ENCODE assay signal across 1 cellular context in the genomic region with DNA sequence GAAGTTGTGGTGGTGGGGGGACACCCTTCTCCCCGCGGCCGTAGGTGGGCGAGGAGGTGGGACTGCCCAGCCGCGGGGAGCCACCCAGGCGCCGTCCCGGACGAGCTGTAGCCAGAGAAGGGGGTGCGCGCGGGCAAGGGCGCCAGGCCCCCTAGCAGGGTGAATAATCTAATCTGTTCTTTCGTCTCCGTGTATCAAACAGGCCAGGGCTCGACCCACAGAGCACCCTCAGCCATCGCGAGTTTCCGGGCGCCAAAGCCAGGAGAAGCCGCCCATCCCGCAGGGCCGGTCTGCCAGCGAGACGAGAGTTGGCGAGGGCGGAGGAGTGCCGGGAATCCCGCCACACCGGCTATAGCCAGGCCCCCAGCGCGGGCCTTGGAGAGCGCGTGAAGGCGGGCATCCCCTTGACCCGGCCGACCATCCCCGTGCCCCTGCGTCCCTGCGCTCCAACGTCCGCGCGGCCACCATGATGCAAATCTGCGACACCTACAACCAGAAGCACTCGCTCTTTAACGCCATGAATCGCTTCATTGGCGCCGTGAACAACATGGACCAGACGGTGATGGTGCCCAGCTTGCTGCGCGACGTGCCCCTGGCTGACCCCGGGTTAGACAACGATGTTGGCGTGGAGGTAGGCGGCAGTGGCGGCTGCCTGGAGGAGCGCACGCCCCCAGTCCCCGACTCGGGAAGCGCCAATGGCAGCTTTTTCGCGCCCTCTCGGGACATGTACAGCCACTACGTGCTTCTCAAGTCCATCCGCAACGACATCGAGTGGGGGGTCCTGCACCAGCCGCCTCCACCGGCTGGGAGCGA.
TF ChIP-seq lines count a peak whose summit lies in the region.

No MANE protein-coding gene starts in this region.

TF ChIP-seq in HepG2, 621 proteins besides CTCF, POLR2A, EP300 and RAD21 (continued from another document and continues in another):
- TF ChIP-seq KLF9 (CRISPR knock-in tag; IDR thresholded peaks at IDR 0.05; ENCODE audit: low read depth) (no peak), KDM1A (CRISPR knock-in tag; IDR thresholded peaks at IDR 0.05) (no peak), ZNF670 (CRISPR knock-in tag; IDR thresholded peaks at IDR 0.05; ENCODE audit: borderline replicate concordance) (0 out of 2 replicates have a peak, but pooled peaks have one; percentile 40), ZSCAN12 (CRISPR knock-in tag; IDR thresholded peaks at IDR 0.05) (no peak), ZNF3 (CRISPR knock-in tag; IDR thresholded peaks at IDR 0.05) (no peak), ZNF672 (CRISPR knock-in tag; IDR thresholded peaks at IDR 0.05) (no peak), ZNF441 (CRISPR knock-in tag; IDR thresholded peaks at IDR 0.05; ENCODE audit: borderline replicate concordance) (no peak), ONECUT2 (CRISPR knock-in tag; IDR thresholded peaks at IDR 0.05) (no peak), CBFB (CRISPR knock-in tag; IDR thresholded peaks at IDR 0.05) (no peak), SMARCE1 (IDR thresholded peaks at IDR 0.05; ENCODE audit: borderline replicate concordance) (no peak), ZSCAN22 (CRISPR knock-in tag; IDR thresholded peaks at IDR 0.05) (no peak), ZNF570 (CRISPR knock-in tag; IDR thresholded peaks at IDR 0.05; ENCODE audit: borderline replicate concordance) (no peak), KDM6A (CRISPR knock-in tag; IDR thresholded peaks at IDR 0.05; ENCODE audit: low read depth) (no peak), ZNF564 (CRISPR knock-in tag; IDR thresholded peaks at IDR 0.05) (no peak), YY1 (IDR thresholded peaks at IDR 0.05; ENCODE audit: insufficient read depth, insufficient replicate concordance, low read depth, low read length) (peak; percentile 19), FOXP1 (IDR thresholded peaks at IDR 0.05) (no peak), FOXP1 (CRISPR knock-in tag; IDR thresholded peaks at IDR 0.05) (no peak), ARHGAP35 (CRISPR knock-in tag; IDR thresholded peaks at IDR 0.05; ENCODE audit: borderline replicate concordance) (no peak), SOX13 (IDR thresholded peaks at IDR 0.05) (no peak), SOX13 (CRISPR knock-in tag; conservative IDR thresholded peaks at IDR 0.05 in 1 of 2, IDR thresholded peaks at IDR 0.05 in 1 of 2) (no peak), WIZ (CRISPR knock-in tag; IDR thresholded peaks at IDR 0.05) (no peak), ZNF354B (CRISPR knock-in tag; IDR thresholded peaks at IDR 0.05) (no peak), KDM3A (CRISPR knock-in tag; IDR thresholded peaks at IDR 0.05; ENCODE audit: low read depth) (no peak), ZNF230 (CRISPR knock-in tag; IDR thresholded peaks at IDR 0.05) (no peak), SRY (CRISPR knock-in tag; IDR thresholded peaks at IDR 0.05) (no peak), ZNF788 (CRISPR knock-in tag; IDR thresholded peaks at IDR 0.05; ENCODE audit: borderline replicate concordance) (no peak), SATB2 (CRISPR knock-in tag; IDR thresholded peaks at IDR 0.05) (0 out of 2 replicates have a peak, but pooled peaks have one; percentile 19), TRIM24 (CRISPR knock-in tag; IDR thresholded peaks at IDR 0.05) (no peak), ZNF7 (CRISPR knock-in tag; IDR thresholded peaks at IDR 0.05) (no peak)
- TF ChIP-seq, protein P1, sequence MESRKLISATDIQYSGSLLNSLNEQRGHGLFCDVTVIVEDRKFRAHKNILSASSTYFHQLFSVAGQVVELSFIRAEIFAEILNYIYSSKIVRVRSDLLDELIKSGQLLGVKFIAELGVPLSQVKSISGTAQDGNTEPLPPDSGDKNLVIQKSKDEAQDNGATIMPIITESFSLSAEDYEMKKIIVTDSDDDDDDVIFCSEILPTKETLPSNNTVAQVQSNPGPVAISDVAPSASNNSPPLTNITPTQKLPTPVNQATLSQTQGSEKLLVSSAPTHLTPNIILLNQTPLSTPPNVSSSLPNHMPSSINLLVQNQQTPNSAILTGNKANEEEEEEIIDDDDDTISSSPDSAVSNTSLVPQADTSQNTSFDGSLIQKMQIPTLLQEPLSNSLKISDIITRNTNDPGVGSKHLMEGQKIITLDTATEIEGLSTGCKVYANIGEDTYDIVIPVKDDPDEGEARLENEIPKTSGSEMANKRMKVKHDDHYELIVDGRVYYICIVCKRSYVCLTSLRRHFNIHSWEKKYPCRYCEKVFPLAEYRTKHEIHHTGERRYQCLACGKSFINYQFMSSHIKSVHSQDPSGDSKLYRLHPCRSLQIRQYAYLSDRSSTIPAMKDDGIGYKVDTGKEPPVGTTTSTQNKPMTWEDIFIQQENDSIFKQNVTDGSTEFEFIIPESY (CRISPR knock-in tag; IDR thresholded peaks at IDR 0.05), result no peak
- TF ChIP-seq, protein P2, sequence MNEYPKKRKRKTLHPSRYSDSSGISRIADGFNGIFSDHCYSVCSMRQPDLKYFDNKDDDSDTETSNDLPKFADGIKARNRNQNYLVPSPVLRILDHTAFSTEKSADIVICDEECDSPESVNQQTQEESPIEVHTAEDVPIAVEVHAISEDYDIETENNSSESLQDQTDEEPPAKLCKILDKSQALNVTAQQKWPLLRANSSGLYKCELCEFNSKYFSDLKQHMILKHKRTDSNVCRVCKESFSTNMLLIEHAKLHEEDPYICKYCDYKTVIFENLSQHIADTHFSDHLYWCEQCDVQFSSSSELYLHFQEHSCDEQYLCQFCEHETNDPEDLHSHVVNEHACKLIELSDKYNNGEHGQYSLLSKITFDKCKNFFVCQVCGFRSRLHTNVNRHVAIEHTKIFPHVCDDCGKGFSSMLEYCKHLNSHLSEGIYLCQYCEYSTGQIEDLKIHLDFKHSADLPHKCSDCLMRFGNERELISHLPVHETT (CRISPR knock-in tag; conservative IDR thresholded peaks at IDR 0.05), result no peak
- TF ChIP-seq, protein P3, sequence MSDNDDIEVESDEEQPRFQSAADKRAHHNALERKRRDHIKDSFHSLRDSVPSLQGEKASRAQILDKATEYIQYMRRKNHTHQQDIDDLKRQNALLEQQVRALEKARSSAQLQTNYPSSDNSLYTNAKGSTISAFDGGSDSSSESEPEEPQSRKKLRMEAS (IDR thresholded peaks at IDR 0.05), result no peak; the same call in 1 of the 2 replicates
- TF ChIP-seq, protein P4, sequence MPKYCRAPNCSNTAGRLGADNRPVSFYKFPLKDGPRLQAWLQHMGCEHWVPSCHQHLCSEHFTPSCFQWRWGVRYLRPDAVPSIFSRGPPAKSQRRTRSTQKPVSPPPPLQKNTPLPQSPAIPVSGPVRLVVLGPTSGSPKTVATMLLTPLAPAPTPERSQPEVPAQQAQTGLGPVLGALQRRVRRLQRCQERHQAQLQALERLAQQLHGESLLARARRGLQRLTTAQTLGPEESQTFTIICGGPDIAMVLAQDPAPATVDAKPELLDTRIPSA (CRISPR knock-in tag; IDR thresholded peaks at IDR 0.05; ENCODE audit: borderline replicate concordance), result no peak
- TF ChIP-seq, protein P5, sequence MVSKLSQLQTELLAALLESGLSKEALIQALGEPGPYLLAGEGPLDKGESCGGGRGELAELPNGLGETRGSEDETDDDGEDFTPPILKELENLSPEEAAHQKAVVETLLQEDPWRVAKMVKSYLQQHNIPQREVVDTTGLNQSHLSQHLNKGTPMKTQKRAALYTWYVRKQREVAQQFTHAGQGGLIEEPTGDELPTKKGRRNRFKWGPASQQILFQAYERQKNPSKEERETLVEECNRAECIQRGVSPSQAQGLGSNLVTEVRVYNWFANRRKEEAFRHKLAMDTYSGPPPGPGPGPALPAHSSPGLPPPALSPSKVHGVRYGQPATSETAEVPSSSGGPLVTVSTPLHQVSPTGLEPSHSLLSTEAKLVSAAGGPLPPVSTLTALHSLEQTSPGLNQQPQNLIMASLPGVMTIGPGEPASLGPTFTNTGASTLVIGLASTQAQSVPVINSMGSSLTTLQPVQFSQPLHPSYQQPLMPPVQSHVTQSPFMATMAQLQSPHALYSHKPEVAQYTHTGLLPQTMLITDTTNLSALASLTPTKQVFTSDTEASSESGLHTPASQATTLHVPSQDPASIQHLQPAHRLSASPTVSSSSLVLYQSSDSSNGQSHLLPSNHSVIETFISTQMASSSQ (IDR thresholded peaks at IDR 0.05; ENCODE audit: low read depth), result no peak
- TF ChIP-seq, protein P5 (CRISPR knock-in tag; IDR thresholded peaks at IDR 0.05; ENCODE audit: borderline replicate concordance), result 0 out of 2 replicates have a peak, but pooled peaks have one; percentile 2
- TF ChIP-seq, protein P6, sequence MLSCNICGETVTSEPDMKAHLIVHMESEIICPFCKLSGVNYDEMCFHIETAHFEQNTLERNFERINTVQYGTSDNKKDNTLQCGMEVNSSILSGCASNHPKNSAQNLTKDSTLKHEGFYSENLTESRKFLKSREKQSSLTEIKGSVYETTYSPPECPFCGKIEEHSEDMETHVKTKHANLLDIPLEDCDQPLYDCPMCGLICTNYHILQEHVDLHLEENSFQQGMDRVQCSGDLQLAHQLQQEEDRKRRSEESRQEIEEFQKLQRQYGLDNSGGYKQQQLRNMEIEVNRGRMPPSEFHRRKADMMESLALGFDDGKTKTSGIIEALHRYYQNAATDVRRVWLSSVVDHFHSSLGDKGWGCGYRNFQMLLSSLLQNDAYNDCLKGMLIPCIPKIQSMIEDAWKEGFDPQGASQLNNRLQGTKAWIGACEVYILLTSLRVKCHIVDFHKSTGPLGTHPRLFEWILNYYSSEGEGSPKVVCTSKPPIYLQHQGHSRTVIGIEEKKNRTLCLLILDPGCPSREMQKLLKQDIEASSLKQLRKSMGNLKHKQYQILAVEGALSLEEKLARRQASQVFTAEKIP (CRISPR knock-in tag; IDR thresholded peaks at IDR 0.05; ENCODE audit: borderline replicate concordance), result no peak
- TF ChIP-seq, protein P7, sequence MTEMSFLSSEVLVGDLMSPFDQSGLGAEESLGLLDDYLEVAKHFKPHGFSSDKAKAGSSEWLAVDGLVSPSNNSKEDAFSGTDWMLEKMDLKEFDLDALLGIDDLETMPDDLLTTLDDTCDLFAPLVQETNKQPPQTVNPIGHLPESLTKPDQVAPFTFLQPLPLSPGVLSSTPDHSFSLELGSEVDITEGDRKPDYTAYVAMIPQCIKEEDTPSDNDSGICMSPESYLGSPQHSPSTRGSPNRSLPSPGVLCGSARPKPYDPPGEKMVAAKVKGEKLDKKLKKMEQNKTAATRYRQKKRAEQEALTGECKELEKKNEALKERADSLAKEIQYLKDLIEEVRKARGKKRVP (CRISPR knock-in tag; IDR thresholded peaks at IDR 0.05), result peak in 1 of 2 experiments; percentile 39; a peak in 1 of 4 replicates
- TF ChIP-seq, protein P8, sequence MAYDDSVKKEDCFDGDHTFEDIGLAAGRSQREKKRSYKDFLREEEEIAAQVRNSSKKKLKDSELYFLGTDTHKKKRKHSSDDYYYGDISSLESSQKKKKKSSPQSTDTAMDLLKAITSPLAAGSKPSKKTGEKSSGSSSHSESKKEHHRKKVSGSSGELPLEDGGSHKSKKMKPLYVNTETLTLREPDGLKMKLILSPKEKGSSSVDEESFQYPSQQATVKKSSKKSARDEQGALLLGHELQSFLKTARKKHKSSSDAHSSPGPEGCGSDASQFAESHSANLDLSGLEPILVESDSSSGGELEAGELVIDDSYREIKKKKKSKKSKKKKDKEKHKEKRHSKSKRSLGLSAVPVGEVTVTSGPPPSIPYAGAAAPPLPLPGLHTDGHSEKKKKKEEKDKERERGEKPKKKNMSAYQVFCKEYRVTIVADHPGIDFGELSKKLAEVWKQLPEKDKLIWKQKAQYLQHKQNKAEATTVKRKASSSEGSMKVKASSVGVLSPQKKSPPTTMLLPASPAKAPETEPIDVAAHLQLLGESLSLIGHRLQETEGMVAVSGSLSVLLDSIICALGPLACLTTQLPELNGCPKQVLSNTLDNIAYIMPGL (CRISPR knock-in tag; IDR thresholded peaks at IDR 0.05; ENCODE audit: borderline replicate concordance in 1 of 2, low read depth in 1 of 2), result peak in 1 of 2 experiments; percentile 4; a peak in 1 of 4 replicates
- TF ChIP-seq, protein P9, sequence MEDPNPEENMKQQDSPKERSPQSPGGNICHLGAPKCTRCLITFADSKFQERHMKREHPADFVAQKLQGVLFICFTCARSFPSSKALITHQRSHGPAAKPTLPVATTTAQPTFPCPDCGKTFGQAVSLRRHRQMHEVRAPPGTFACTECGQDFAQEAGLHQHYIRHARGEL (CRISPR knock-in tag; IDR thresholded peaks at IDR 0.05), result no peak
- TF ChIP-seq, protein P10, sequence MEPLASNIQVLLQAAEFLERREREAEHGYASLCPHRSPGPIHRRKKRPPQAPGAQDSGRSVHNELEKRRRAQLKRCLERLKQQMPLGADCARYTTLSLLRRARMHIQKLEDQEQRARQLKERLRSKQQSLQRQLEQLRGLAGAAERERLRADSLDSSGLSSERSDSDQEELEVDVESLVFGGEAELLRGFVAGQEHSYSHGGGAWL (CRISPR knock-in tag; IDR thresholded peaks at IDR 0.05), result no peak
- TF ChIP-seq, protein P11, sequence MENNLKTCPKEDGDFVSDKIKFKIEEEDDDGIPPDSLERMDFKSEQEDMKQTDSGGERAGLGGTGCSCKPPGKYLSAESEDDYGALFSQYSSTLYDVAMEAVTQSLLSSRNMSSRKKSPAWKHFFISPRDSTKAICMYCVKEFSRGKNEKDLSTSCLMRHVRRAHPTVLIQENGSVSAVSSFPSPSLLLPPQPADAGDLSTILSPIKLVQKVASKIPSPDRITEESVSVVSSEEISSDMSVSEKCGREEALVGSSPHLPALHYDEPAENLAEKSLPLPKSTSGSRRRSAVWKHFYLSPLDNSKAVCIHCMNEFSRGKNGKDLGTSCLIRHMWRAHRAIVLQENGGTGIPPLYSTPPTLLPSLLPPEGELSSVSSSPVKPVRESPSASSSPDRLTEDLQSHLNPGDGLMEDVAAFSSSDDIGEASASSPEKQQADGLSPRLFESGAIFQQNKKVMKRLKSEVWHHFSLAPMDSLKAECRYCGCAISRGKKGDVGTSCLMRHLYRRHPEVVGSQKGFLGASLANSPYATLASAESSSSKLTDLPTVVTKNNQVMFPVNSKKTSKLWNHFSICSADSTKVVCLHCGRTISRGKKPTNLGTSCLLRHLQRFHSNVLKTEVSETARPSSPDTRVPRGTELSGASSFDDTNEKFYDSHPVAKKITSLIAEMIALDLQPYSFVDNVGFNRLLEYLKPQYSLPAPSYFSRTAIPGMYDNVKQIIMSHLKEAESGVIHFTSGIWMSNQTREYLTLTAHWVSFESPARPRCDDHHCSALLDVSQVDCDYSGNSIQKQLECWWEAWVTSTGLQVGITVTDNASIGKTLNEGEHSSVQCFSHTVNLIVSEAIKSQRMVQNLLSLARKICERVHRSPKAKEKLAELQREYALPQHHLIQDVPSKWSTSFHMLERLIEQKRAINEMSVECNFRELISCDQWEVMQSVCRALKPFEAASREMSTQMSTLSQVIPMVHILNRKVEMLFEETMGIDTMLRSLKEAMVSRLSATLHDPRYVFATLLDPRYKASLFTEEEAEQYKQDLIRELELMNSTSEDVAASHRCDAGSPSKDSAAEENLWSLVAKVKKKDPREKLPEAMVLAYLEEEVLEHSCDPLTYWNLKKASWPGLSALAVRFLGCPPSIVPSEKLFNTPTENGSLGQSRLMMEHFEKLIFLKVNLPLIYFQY (CRISPR knock-in tag; IDR thresholded peaks at IDR 0.05; ENCODE audit: borderline replicate concordance), result no peak
